Comparison of ENCODE assay signal across 28 cellular contexts in genomic region chr21:42068256-42068545, GRCh38. TPM values are rescaled to one million over a fixed set of nuclear protein-coding genes. Genes with fewer than 3 reads are reported as not detected.
"Had no signal": no experiment of that assay in that cellular context is flagged by ENCODE, and none has a peak within 500 bp of the region (broad histone marks: within the 10 kb centered on the region; RNA-seq: fewer than 3 reads in every experiment).

No MANE protein-coding gene starts in this region.

- ATAC-seq: Right ventricle myocardium inferior, T-cell had no signal

- H3K9me3 ChIP-seq: Peyer's patch, SJSA1 had no signal

- H3K4me2 ChIP-seq: PC-9 had no signal

- H3K27ac Mint-ChIP-seq: T-cell had no signal

- H3K27me3 ChIP-seq: Peyer's patch, SJSA1 had no signal

- H2AFZ ChIP-seq: PC-9 had no signal

- H3K27ac ChIP-seq: HL-60, PC-9, Peyer's patch, SJSA1, SK-N-MC had no signal

- DNase-seq: KBM-7, MV-4-11, NCI-H1048, NCI-H1105 treated with DMSO at 0.1 percent for 48 hours, NCI-H1417 treated with DMSO at 0.1 percent for 48 hours, NCI-H146, NCI-H1694 treated with DMSO at 0.1 percent for 48 hours, NCI-H1930, NCI-H2081, NCI-H2107, NCI-H2227 treated with DMSO at 0.1 percent for 48 hours, NCI-H510A, NCI-H524 treated with DMSO at 0.1 percent for 48 hours, NCI-H69, NCI-H774, OCI-M1, PC-9, Peyer's patch, SIG-M5, SW 1271, T-cell had no signal

- H3K36me3 Mint-ChIP-seq: T-cell had no signal

- H3K4me3 ChIP-seq: PC-9, Peyer's patch, SJSA1, SK-N-MC had no signal

- H3K36me3 ChIP-seq: Peyer's patch, SJSA1 had no signal

- H3K4me3 Mint-ChIP-seq: T-cell had no signal

- H3K9me3 Mint-ChIP-seq: T-cell had no signal

RNA-seq across cellular contexts. Expression of gene UMODL1, which starts 2.9 kb away (rescaled TPM):
- total RNA-seq: LHCN-M2, MCF 10A, PC-9, Right ventricle myocardium inferior, RPMI7951, SJSA1 had no signal
